In the genomic region with DNA sequence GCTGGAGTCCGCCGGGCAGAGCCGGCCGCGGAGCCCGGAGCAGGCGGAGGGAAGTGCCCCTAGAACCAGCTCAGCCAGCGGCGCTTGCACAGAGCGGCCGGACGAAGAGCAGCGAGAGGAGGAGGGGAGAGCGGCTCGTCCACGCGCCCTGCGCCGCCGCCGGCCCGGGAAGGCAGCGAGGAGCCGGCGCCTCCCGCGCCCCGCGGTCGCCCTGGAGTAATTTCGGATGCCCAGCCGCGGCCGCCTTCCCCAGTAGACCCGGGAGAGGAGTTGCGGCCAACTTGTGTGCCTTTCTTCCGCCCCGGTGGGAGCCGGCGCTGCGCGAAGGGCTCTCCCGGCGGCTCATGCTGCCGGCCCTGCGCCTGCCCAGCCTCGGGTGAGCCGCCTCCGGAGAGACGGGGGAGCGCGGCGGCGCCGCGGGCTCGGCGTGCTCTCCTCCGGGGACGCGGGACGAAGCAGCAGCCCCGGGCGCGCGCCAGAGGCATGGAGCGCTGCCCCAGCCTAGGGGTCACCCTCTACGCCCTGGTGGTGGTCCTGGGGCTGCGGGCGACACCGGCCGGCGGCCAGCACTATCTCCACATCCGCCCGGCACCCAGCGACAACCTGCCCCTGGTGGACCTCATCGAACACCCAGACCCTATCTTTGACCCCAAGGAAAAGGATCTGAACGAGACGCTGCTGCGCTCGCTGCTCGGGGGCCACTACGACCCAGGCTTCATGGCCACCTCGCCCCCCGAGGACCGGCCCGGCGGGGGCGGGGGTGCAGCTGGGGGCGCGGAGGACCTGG, we compare ENCODE assay signal across 8 cellular contexts. TPM values are rescaled to one million over a fixed set of nuclear protein-coding genes. Genes with fewer than 3 reads are reported as not detected.
DNase-seq lines count a peak whose midpoint lies in the region; ATAC-seq and TF ChIP-seq lines count a peak whose summit lies in the region.

No MANE protein-coding gene starts in this region.

- TF ChIP-seq CTCF in Panc1 (IDR thresholded peaks at IDR 0.05), result no peak
- TF ChIP-seq CTCF in omental fat pad (IDR thresholded peaks at IDR 0.05), result no peak

- H3K9me3 ChIP-seq in Panc1 (ENCODE audit: control insufficient read depth, insufficient read depth, low read depth, low read length), result no peaks in the 10 kb centered on the region

- CTCF ChIA-PET in Panc1 (lab: Charles Lee), result interaction anchor here (0.5 to 4.2 kb wide), 6 partner anchors 83 to 157 kb away, joined by 3 to 34 read pairs (median 4); no protein-coding TSS in a partner anchor
- CTCF ChIA-PET in activated naive CD4-positive, alpha-beta T cell treated with anti-CD3 and anti-CD28 coated beads, Interleukin-2, amount 10 ng/mL, durations not matched to agents 7 days and 5 days (lab: Charles Lee), result interaction anchor here (1.1 to 6.9 kb wide), 10 partner anchors 51 to 193 kb away, joined by 3 to 93 read pairs (median 12); no protein-coding TSS in a partner anchor

- H3K4me3 ChIP-seq in Panc1 (ENCODE audit: low read depth in 2 of 2, low read length in 2 of 2), result peak overlapping the region; percentile 61 to 87

- no peaks in the 10 kb centered on the region for H3K36me3 ChIP-seq in Panc1 (ENCODE audit: control insufficient read depth, insufficient read depth, low read length)

- H3K36me3 Mint-ChIP-seq in activated naive CD4-positive, alpha-beta T cell treated with anti-CD3 and anti-CD28 coated beads, Interleukin-2, amount 10 ng/mL, durations not matched to agents 7 days and 5 days, result peaks cover 5% of the 10 kb centered on the region

- BruUV-seq in Panc1 (replicated peaks; lab: Mats Ljungman, UMichigan), result no TSS peak

- H3K4me1 Mint-ChIP-seq in activated naive CD4-positive, alpha-beta T cell treated with anti-CD3 and anti-CD28 coated beads, Interleukin-2, amount 10 ng/mL, durations not matched to agents 7 days and 5 days, result peaks cover 45% of the 10 kb centered on the region

- ATAC-seq in HG02798 (IDR thresholded peaks at IDR 0.05; ENCODE audit: poor library complexity, unreplicated experiment) (peak; percentile 51), Panc1 (peak; percentile 76), omental fat pad (ENCODE audit: low FRiP score) (peak; percentile 62), GM21576 (IDR thresholded peaks at IDR 0.05; ENCODE audit: unreplicated experiment) (no peak)

- peaks cover 93% of the 10 kb centered on the region for H3K27me3 Mint-ChIP-seq in activated naive CD4-positive, alpha-beta T cell treated with anti-CD3 and anti-CD28 coated beads, Interleukin-2, amount 10 ng/mL, durations not matched to agents 7 days and 5 days

- H3K27me3 ChIP-seq in Panc1 (ENCODE audit: control insufficient read depth, insufficient read depth, low read length), result peaks cover 5% of the 10 kb centered on the region

- peak overlapping the region; percentile 66 for H3K4me3 Mint-ChIP-seq in activated naive CD4-positive, alpha-beta T cell treated with anti-CD3 and anti-CD28 coated beads, Interleukin-2, amount 10 ng/mL, durations not matched to agents 7 days and 5 days

- intact Hi-C loops in Panc1 (cut with micrococcal nuclease; ENCODE audit: unreplicated experiment) (loop anchor here (2.0 to 5.0 kb wide), 2 partner anchors 61 to 188 kb away; no protein-coding TSS in a partner anchor), head of caudate nucleus (cut with DNase I) (loop anchor here (2.0 kb wide), 1 partner anchor 123 kb away; no protein-coding TSS in a partner anchor)

- no peaks in the 10 kb centered on the region for H3K9me3 Mint-ChIP-seq in activated naive CD4-positive, alpha-beta T cell treated with anti-CD3 and anti-CD28 coated beads, Interleukin-2, amount 10 ng/mL, durations not matched to agents 7 days and 5 days

- DNase-seq in COLO668 (lab: John Stamatoyannopoulos, UW; ENCODE audit: unreplicated experiment) (peak; percentile 64), Panc1 (ENCODE audit: low read depth, low spot score) (no peak), head of caudate nucleus (peak in 36 of 42 donors; percentile 15 to 75 (median 49)), omental fat pad (ENCODE audit: low spot score) (no peak), activated gamma-delta T cell (lab: John Stamatoyannopoulos, UW) (no peak)
- peak; percentile 50 for DNase-seq in activated naive CD4-positive, alpha-beta T cell treated with anti-CD3 and anti-CD28 coated beads, Interleukin-2, amount 10 ng/mL, durations not matched to agents 7 days and 5 days

- H3K27ac ChIP-seq in Panc1 (ENCODE audit: low read length), result peak overlapping the region; percentile 61

- no peak overlapping the region for H3K27ac Mint-ChIP-seq in activated naive CD4-positive, alpha-beta T cell treated with anti-CD3 and anti-CD28 coated beads, Interleukin-2, amount 10 ng/mL, durations not matched to agents 7 days and 5 days

- H3K4me1 ChIP-seq in Panc1 (ENCODE audit: control insufficient read depth, insufficient read depth, low read length), result peaks cover 16% of the 10 kb centered on the region

- in situ Hi-C loops in Panc1 (cut with HindIII; ENCODE audit: low pct_unique_long_range_greater_than_20kb, low sequenced_read_pairs), result no loop called here

- POLR2A ChIA-PET in Panc1 (lab: Charles Lee), result interaction anchor here (0.6 kb wide), 1 partner anchor 33 kb away, joined by 4 read pairs; no protein-coding TSS in a partner anchor

RNA-seq across cellular contexts. Expression of gene NOG, which starts 0.4 kb away (rescaled TPM):
- total RNA-seq in Panc1 (2021; ENCODE audit: unreplicated experiment), result 9.2 TPM
- 6.8 TPM for polyA plus RNA-seq in Panc1 (2012; ENCODE audit: insufficient read length)
- total RNA-seq in omental fat pad, result under 1 TPM; 0.37 to 0.82 (median 0.68) TPM

Comparison
In these comparisons a context has a peak if more than half of its experiments do, and no peak if none do; other contexts are left out.
1. DNase-seq: peak in COLO668 (single experiment), activated naive CD4-positive, alpha-beta T cell treated with anti-CD3 and anti-CD28 coated beads, Interleukin-2, amount 10 ng/mL, durations not matched to agents 7 days and 5 days (single experiment) and head of caudate nucleus (36 of 42); none in Panc1 (single experiment), omental fat pad (single experiment) and activated gamma-delta T cell (single experiment).